Comparison of ENCODE assay signal across 8 cellular contexts in genomic region chr10:35336084-35336831, GRCh38. TPM values are rescaled to one million over a fixed set of nuclear protein-coding genes. Genes with fewer than 3 reads are reported as not detected.
DNase-seq lines count a peak whose midpoint lies in the region; ATAC-seq and TF ChIP-seq lines count a peak whose summit lies in the region.

Gene CCNY, plus strand, starts transcription at chr10:35336509. Its CDS starts 545 bp downstream, at chr10:35337054.

- H3K27me3 ChIP-seq in right lobe of liver = no peaks in the 10 kb centered on the region

- peak within 1 kb of the TSS; percentile 64 to 85 (median 76) for H3K27ac ChIP-seq in right lobe of liver

- H3K4me3 ChIP-seq in right lobe of liver = peak within 1 kb of the TSS; percentile 83 to 93 (median 89)

- peaks cover 0 to 39% (median 16%) of the 10 kb centered on the region in 4 donors for H3K4me1 ChIP-seq in right lobe of liver

- no peaks in the 10 kb centered on the region for H3K36me3 ChIP-seq in right lobe of liver

- no peaks in the 10 kb centered on the region for H3K9me3 ChIP-seq in right lobe of liver

- TF ChIP-seq CTCF in right lobe of liver (IDR thresholded peaks at IDR 0.05) = no peak

- ATAC-seq in HG02885 (IDR thresholded peaks at IDR 0.05; ENCODE audit: poor library complexity, unreplicated experiment) (peak; percentile 68), right lobe of liver (peak; percentile 82 to 95 (median 89))

- peak; percentile 45 for DNase-seq in NCI-H2196 (lab: John Stamatoyannopoulos, UW; ENCODE audit: unreplicated experiment)
- DNase-seq in NCI-H2196 treated with DMSO at 0.1 percent for 48 hours (lab: John Stamatoyannopoulos, UW; ENCODE audit: unreplicated experiment) = no peak
- peak; percentile 73 for DNase-seq in NCI-H2227 (lab: John Stamatoyannopoulos, UW; ENCODE audit: unreplicated experiment)
- peak; percentile 62 to 67 for DNase-seq in activated CD4-positive, alpha-beta T cell treated with anti-CD3 and anti-CD28 coated beads, Interleukin-2, amount 50 U/mL, for 24 hours (ENCODE audit: low read depth in 1 of 2, low spot score in 1 of 2)
- peak in 1 of 2 donors; percentile 79 for DNase-seq in dermis microvascular lymphatic vessel endothelial cell (ENCODE audit: low read depth in 2 of 2)
- DNase-seq in right lobe of liver = peak; percentile 88 to 89 (median 88)
- peak; percentile 70 to 87 for DNase-seq in stimulated activated CD4-positive, alpha-beta T cell treated with anti-CD3 and anti-CD28 coated beads, Interleukin-4, amount 100 ng/mL, for 4 hours

- 2% methylated on average over 12 of the region's 109 CpGs for WGBS in right lobe of liver (ENCODE audit: insufficient coverage, low coverage, low lambda C conversion rate, missing lambda C conversion rate)

- TF ChIP-seq POLR2A in right lobe of liver (IDR thresholded peaks at IDR 0.05) = peak; percentile 85

- intact Hi-C loops in right lobe of liver (cut with DNase I) = loop anchor here in 1 of 2 donors (10.0 kb wide), 1 partner anchor 229 kb away; no protein-coding TSS in a partner anchor

RNA-seq across cellular contexts. Expression of gene CCNY, which starts in this region (rescaled TPM):
- 65.7 and 81.4 TPM in 2 replicates for total RNA-seq in dermis microvascular lymphatic vessel endothelial cell
- 10 to 100 TPM; 22.4 to 49.2 (median 41.4) TPM for total RNA-seq in right lobe of liver
